Comparison of ENCODE assay signal across 1 cellular context in genomic region chr14:102922490-102923200, GRCh38.
TF ChIP-seq lines count a peak whose summit lies in the region.

Gene AMN, plus strand, starts transcription at chr14:102922663. Its CDS starts 26 bp downstream, at chr14:102922689.

TF ChIP-seq in HepG2, 621 proteins besides CTCF, POLR2A, EP300 and RAD21 (continued from another document and continues in another):
- TF ChIP-seq MTA3 (CRISPR knock-in tag; IDR thresholded peaks at IDR 0.05): no peak
- peak; percentile 55 for TF ChIP-seq ARID5B (CRISPR knock-in tag; IDR thresholded peaks at IDR 0.05)
- TF ChIP-seq SYNCRIP (IDR thresholded peaks at IDR 0.05; ENCODE audit: insufficient read depth, low read depth, low read length): no peak
- TF ChIP-seq HNF1A (IDR thresholded peaks at IDR 0.05; ENCODE audit: low read depth): peak; percentile 87
- TF ChIP-seq HNF1A (CRISPR knock-in tag; IDR thresholded peaks at IDR 0.05; ENCODE audit: borderline replicate concordance): peak; percentile 97
- no peak for TF ChIP-seq MZF1 (CRISPR knock-in tag; IDR thresholded peaks at IDR 0.05; ENCODE audit: borderline replicate concordance)
- 0 out of 2 replicates have a peak, but pooled peaks have one; percentile 34 for TF ChIP-seq ZNF230 (CRISPR knock-in tag; IDR thresholded peaks at IDR 0.05)
- peak; percentile 25; the same call in 1 of the 2 replicates for TF ChIP-seq ZNF281 (CRISPR knock-in tag; IDR thresholded peaks at IDR 0.05; ENCODE audit: borderline replicate concordance)
- peak; percentile 60; the same call in 1 of the 2 replicates for TF ChIP-seq ZNF503 (CRISPR knock-in tag; IDR thresholded peaks at IDR 0.05)
- TF ChIP-seq ZNF550 (CRISPR knock-in tag; IDR thresholded peaks at IDR 0.05; ENCODE audit: borderline replicate concordance): no peak
- peak; percentile 55; the same call in 1 of the 2 replicates for TF ChIP-seq ESRRA (CRISPR knock-in tag; IDR thresholded peaks at IDR 0.05; ENCODE audit: low read depth)
- no peak for TF ChIP-seq AGO1 (IDR thresholded peaks at IDR 0.05; ENCODE audit: low read depth, low read length, poor library complexity, severe bottlenecking)
- TF ChIP-seq CBFB (CRISPR knock-in tag; IDR thresholded peaks at IDR 0.05): no peak
- peak; percentile 87 for TF ChIP-seq ZNF746 (CRISPR knock-in tag; IDR thresholded peaks at IDR 0.05)
- peak; percentile 88; the same call in 1 of the 2 replicates for TF ChIP-seq TOE1 (CRISPR knock-in tag; IDR thresholded peaks at IDR 0.05)
- peak; percentile 79 for TF ChIP-seq ETV5 (CRISPR knock-in tag; IDR thresholded peaks at IDR 0.05; ENCODE audit: borderline replicate concordance)
- TF ChIP-seq SMAD3 (CRISPR knock-in tag; IDR thresholded peaks at IDR 0.05): no peak
- TF ChIP-seq ZKSCAN1 (IDR thresholded peaks at IDR 0.05; ENCODE audit: low read length): no peak
- TF ChIP-seq HOMEZ (CRISPR knock-in tag; IDR thresholded peaks at IDR 0.05; ENCODE audit: low read depth): no peak
- TF ChIP-seq SETDB1 (CRISPR knock-in tag; IDR thresholded peaks at IDR 0.05; ENCODE audit: borderline replicate concordance): no peak
- 0 out of 2 replicates have a peak, but pooled peaks have one; percentile 22 for TF ChIP-seq ZNF225 (CRISPR knock-in tag; IDR thresholded peaks at IDR 0.05)
- TF ChIP-seq ZNF552 (CRISPR knock-in tag; IDR thresholded peaks at IDR 0.05; ENCODE audit: borderline replicate concordance): peak; percentile 77; the same call in 1 of the 2 replicates
- TF ChIP-seq ASH2L (IDR thresholded peaks at IDR 0.05; ENCODE audit: insufficient read length, low read depth, low read length): peak; percentile 44
- TF ChIP-seq KIAA2018 (CRISPR knock-in tag; IDR thresholded peaks at IDR 0.05; ENCODE audit: borderline replicate concordance): no peak
- TF ChIP-seq DPF2 (CRISPR knock-in tag; IDR thresholded peaks at IDR 0.05; ENCODE audit: borderline replicate concordance, low read depth): no peak; the same call in 1 of the 2 replicates
- TF ChIP-seq ZNF414 (CRISPR knock-in tag; IDR thresholded peaks at IDR 0.05): peak; percentile 89; the same call in 1 of the 2 replicates
- 0 out of 2 replicates have a peak, but pooled peaks have one; percentile 17 for TF ChIP-seq ZNF879 (CRISPR knock-in tag; IDR thresholded peaks at IDR 0.05)
- TF ChIP-seq NCOA2 (CRISPR knock-in tag; IDR thresholded peaks at IDR 0.05): peak; percentile 67; the same call in 1 of the 2 replicates
